27 cellular contexts compared by ENCODE assay signal in the genomic region with DNA sequence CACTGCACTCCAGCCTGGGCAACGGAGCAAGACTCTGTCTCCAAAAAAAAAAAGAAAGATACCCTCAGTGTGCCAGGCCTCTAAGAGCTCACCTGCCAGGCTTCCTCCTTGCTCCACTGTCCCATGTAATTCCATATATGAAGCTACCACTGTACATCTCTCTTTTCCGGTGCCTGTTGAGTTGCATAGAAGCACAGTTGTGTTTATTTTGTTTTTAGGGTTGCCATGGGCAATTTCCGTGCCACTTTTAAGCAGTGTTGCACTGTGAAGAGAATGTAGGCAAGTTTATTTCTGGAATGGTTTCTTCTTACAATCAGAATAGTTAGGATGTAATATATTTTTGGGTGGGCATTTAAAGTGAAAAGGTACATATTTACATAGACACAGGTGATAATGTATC. TPM values are rescaled to one million over a fixed set of nuclear protein-coding genes. Genes with fewer than 3 reads are reported as not detected.
DNase-seq lines count a peak whose midpoint lies in the region; TF ChIP-seq lines count a peak whose summit lies in the region.
"Had no signal": no experiment of that assay in that cellular context is flagged by ENCODE, and none has a peak within 500 bp of the region (broad histone marks: within the 10 kb centered on the region; RNA-seq: fewer than 3 reads in every experiment).

No MANE protein-coding gene starts in this region.

- peak; percentile 20 for DNase-seq in NCI-H1092 treated with DMSO at 0.1 percent for 48 hours (lab: John Stamatoyannopoulos, UW)
- no peak for DNase-seq in NCI-H1092 (lab: John Stamatoyannopoulos, UW)
- peak; percentile 86 for DNase-seq in NCI-H345 (lab: John Stamatoyannopoulos, UW)
- peak; percentile 15 for DNase-seq in fibroblast of gingiva (ENCODE audit: low read depth)
- DNase-seq in osteocyte (ENCODE audit: extremely low spot score, unreplicated experiment), result no peak
- DNase-seq in activated CD4-positive, alpha-beta T cell treated with anti-CD3 and anti-CD28 coated beads for 4 hours, result no peak
- no peak for DNase-seq in thyroid gland
- DNase-seq in T-helper 9 cell, result no peak
- DNase-seq: activated CD4-positive, alpha-beta T cell treated with anti-CD3 and anti-CD28 coated beads for 48 hours; AML-193; CD8-positive, alpha-beta memory T cell; cerebellar nuclear complex; erythroblast; HFFc6; islet precursor cell; MV-4-11; NCI-H187 treated with DMSO at 0.1 percent for 48 hours; NCI-H524 treated with DMSO at 0.1 percent for 48 hours; stimulated activated CD4-positive, alpha-beta T cell treated with anti-CD3 and anti-CD28 coated beads, Interleukin-12 subunit alpha, Interleukin-12 subunit beta, amount 100 ng/mL, for 4 hours; stimulated activated CD4-positive, alpha-beta T cell treated with anti-CD3 and anti-CD28 coated beads, Interleukin-4, amount 100 ng/mL, for 4 hours; trophoblast cell had no signal

- no peak for TF ChIP-seq POLR2A in thyroid gland (IDR thresholded peaks at IDR 0.05)

- TF ChIP-seq CTCF in osteocyte (IDR thresholded peaks at IDR 0.05), result no peak
- TF ChIP-seq CTCF in thyroid gland (IDR thresholded peaks at IDR 0.05), result no peak

- no peaks in the 10 kb centered on the region for H3K36me3 Mint-ChIP-seq in osteocyte (ENCODE audit: unreplicated experiment)

- H3K27ac Mint-ChIP-seq in osteocyte (ENCODE audit: unreplicated experiment), result peak overlapping the region; percentile 43
- H3K27ac Mint-ChIP-seq: activated naive CD8-positive, alpha-beta T cell; activated T-helper 2 cell treated with anti-CD3 and anti-CD28 coated beads, Interferon-gamma antibody, Interleukin-2, Interleukin-4, amounts not matched to agents 10 μg/mL and 5 μg/mL and 100 μg/mL, durations not matched to agents 14 hours and 24 hours and 36 hours; HFFc6; stimulated activated naive CD8-positive, alpha-beta T cell treated with anti-CD3 and anti-CD28 coated beads, Interleukin-15, Interleukin-2, amounts not matched to agents 100 ng/mL and 50 ng/mL, for 24 hours had no signal

- 57 to 70% methylated on average over 3 of the region's 3 CpGs for WGBS in thyroid gland, 2 donors

- H3K4me3 ChIP-seq in thyroid gland (replicated peaks in 1 of 3), result no peak overlapping the region
- H3K4me3 ChIP-seq: ascending aorta, lung had no signal

- H3K36me3 ChIP-seq in thyroid gland, result no peaks in the 10 kb centered on the region

- H3K4me1 Mint-ChIP-seq in osteocyte (ENCODE audit: unreplicated experiment), result peaks cover 10% of the 10 kb centered on the region

- no peak overlapping the region for H3K27ac ChIP-seq in thyroid gland
- H3K27ac ChIP-seq: 22Rv1, ascending aorta had no signal

- no peaks in the 10 kb centered on the region for H3K4me1 ChIP-seq in thyroid gland

- no peaks in the 10 kb centered on the region for H3K9me3 ChIP-seq in thyroid gland
- H3K9me3 ChIP-seq: ascending aorta had no signal

- H3K27me3 ChIP-seq in thyroid gland, result no peaks in the 10 kb centered on the region
- H3K27me3 ChIP-seq: ascending aorta had no signal

- H3K27me3 Mint-ChIP-seq in osteocyte (ENCODE audit: unreplicated experiment), result no peaks in the 10 kb centered on the region
- H3K27me3 Mint-ChIP-seq: activated naive CD8-positive, alpha-beta T cell; CD8-positive, alpha-beta memory T cell; stimulated activated naive CD8-positive, alpha-beta T cell treated with anti-CD3 and anti-CD28 coated beads, Interleukin-15, Interleukin-2, amounts not matched to agents 100 ng/mL and 50 ng/mL, for 24 hours had no signal

- peaks cover 4% of the 10 kb centered on the region for H3K9me3 Mint-ChIP-seq in osteocyte (ENCODE audit: unreplicated experiment)
- H3K9me3 Mint-ChIP-seq: HFFc6 had no signal

- H3K4me3 Mint-ChIP-seq in osteocyte (ENCODE audit: unreplicated experiment), result no peak overlapping the region
- H3K4me3 Mint-ChIP-seq: activated naive CD8-positive, alpha-beta T cell; CD8-positive, alpha-beta memory T cell; HFFc6; stimulated activated naive CD8-positive, alpha-beta T cell treated with anti-CD3 and anti-CD28 coated beads, Interleukin-15, Interleukin-2, amounts not matched to agents 100 ng/mL and 50 ng/mL, for 24 hours had no signal

- intact Hi-C loops in thyroid gland (cut with DNase I), result no loop called here

RNA-seq across cellular contexts. Expression of gene MR1, which starts 23.3 kb away (rescaled TPM):
- total RNA-seq in osteocyte, result 3.7 and 4.3 TPM in 2 replicates
- 10 to 100 TPM; 21.9 to 32.2 (median 25.2) TPM for total RNA-seq in thyroid gland

RNA-seq across cellular contexts. Expression of gene IER5, which starts 31.4 kb away (rescaled TPM):
- total RNA-seq in osteocyte, result 29.8 and 32.2 TPM in 2 replicates
- 1 to 10 TPM; 7.2 to 7.8 (median 7.6) TPM for total RNA-seq in thyroid gland

RNA-seq across cellular contexts. Expression of gene STX6, which starts 34.4 kb away (rescaled TPM):
- 25.6 and 25.8 TPM in 2 replicates for total RNA-seq in osteocyte
- 10 to 100 TPM; 26.9 to 47.7 (median 37.8) TPM for total RNA-seq in thyroid gland

Comparison
In these comparisons a context has a peak if more than half of its experiments do, and no peak if none do; other contexts are left out.
1. DNase-seq: peak in NCI-H1092 treated with DMSO at 0.1 percent for 48 hours (single experiment), NCI-H345 (single experiment) and fibroblast of gingiva (single experiment); none in NCI-H1092 (single experiment), osteocyte (single experiment), activated CD4-positive, alpha-beta T cell treated with anti-CD3 and anti-CD28 coated beads for 4 hours (0 of 2), thyroid gland (0 of 2) and T-helper 9 cell (single experiment).